1 cellular context compared by ENCODE assay signal in genomic region chr14:77475432-77476115, GRCh38.
TF ChIP-seq lines count a peak whose summit lies in the region.

No MANE protein-coding gene starts in this region.

TF ChIP-seq in IMR-90, 13 proteins besides CTCF, POLR2A, EP300 and RAD21:
- TF ChIP-seq SMC3 (IDR thresholded peaks at IDR 0.05; ENCODE audit: low read depth, low read length) = no peak
- no peak for TF ChIP-seq FOS (IDR thresholded peaks at IDR 0.05; ENCODE audit: low read depth, low read length)
- TF ChIP-seq RCOR1 (IDR thresholded peaks at IDR 0.05; ENCODE audit: insufficient replicate concordance, low read length) = no peak
- TF ChIP-seq BHLHE40 (IDR thresholded peaks at IDR 0.05; ENCODE audit: low read depth, low read length) = no peak
- TF ChIP-seq MXI1 (IDR thresholded peaks at IDR 0.05; ENCODE audit: borderline replicate concordance, low read depth, low read length) = no peak
- TF ChIP-seq NFE2L2 (IDR thresholded peaks at IDR 0.05; ENCODE audit: low read depth, low read length) = no peak
- TF ChIP-seq MAFK (IDR thresholded peaks at IDR 0.05; ENCODE audit: low read depth, low read length) = no peak
- no peak for TF ChIP-seq CHD1 (IDR thresholded peaks at IDR 0.05; ENCODE audit: low read depth, low read length)
- no peak for TF ChIP-seq ELK1 (IDR thresholded peaks at IDR 0.05; ENCODE audit: borderline replicate concordance, low read depth, low read length)
- no peak for TF ChIP-seq RFX5 (IDR thresholded peaks at IDR 0.05; ENCODE audit: low read depth, low read length)
- TF ChIP-seq MAZ (IDR thresholded peaks at IDR 0.05; ENCODE audit: borderline replicate concordance, low read depth, low read length) = no peak
- TF ChIP-seq USF2 (IDR thresholded peaks at IDR 0.05; ENCODE audit: low read depth, low read length) = no peak
- no peak for TF ChIP-seq CEBPB (IDR thresholded peaks at IDR 0.05; ENCODE audit: low read depth, low read length)
